In genomic region chr11:117443269-117444186, GRCh38 we compare ENCODE assay signal across 8 cellular contexts.
A peak's percentile ranks its signal among the peaks of the same experiment; 100 is the strongest.
DNase-seq lines count a peak whose midpoint lies in the region; ATAC-seq and TF ChIP-seq lines count a peak whose summit lies in the region.

No MANE protein-coding gene starts in this region.

- no peak overlapping the region for H3K4me3 ChIP-seq in AG09309 (ENCODE audit: control insufficient read depth, low read depth, low read length)

- TF ChIP-seq CTCF in AG09309 (IDR thresholded peaks at IDR 0.05; ENCODE audit: control insufficient read depth, insufficient read depth, low read depth, low read length, missing control alignments) (peak; percentile 55), GM12873 (IDR thresholded peaks at IDR 0.05; ENCODE audit: insufficient read depth, low read depth, low read length, missing control alignments) (peak; percentile 50)

- DNase-seq in AG09309 (ENCODE audit: low read depth), result no peak
- DNase-seq in NCI-H774 (lab: John Stamatoyannopoulos, UW), result peak; percentile 45
- peak; percentile 87 for DNase-seq in ecto neural progenitor cell (ENCODE audit: low spot score)
- peak; percentile 53 for DNase-seq in myocyte (ENCODE audit: low read depth)

- ATAC-seq in GM21717 (IDR thresholded peaks at IDR 0.05; ENCODE audit: unreplicated experiment) (no peak), HG02798 (IDR thresholded peaks at IDR 0.05; ENCODE audit: poor library complexity, unreplicated experiment) (no peak), HG02938 (IDR thresholded peaks at IDR 0.05; ENCODE audit: unreplicated experiment) (no peak)
